In genomic region chr7:113421696-113422330, GRCh38 we compare ENCODE assay signal across 9 cellular contexts.
DNase-seq lines count a peak whose midpoint lies in the region; ATAC-seq and TF ChIP-seq lines count a peak whose summit lies in the region.
"Had no signal": no experiment of that assay in that cellular context is flagged by ENCODE, and none has a peak within 500 bp of the region (broad histone marks: within the 10 kb centered on the region; RNA-seq: fewer than 3 reads in every experiment).

No MANE protein-coding gene starts in this region.

- H3K4me1 ChIP-seq in right cardiac atrium (ENCODE audit: control insufficient read depth, insufficient read depth, low read length) (no peaks in the 10 kb centered on the region), sigmoid colon (no peaks in the 10 kb centered on the region)
- H3K4me1 ChIP-seq: BLaER1 treated with 17β-estradiol and CSF1 and Interleukin-3, amounts not matched to agents 10 nM and 100 nM had no signal

- H3K4me3 Mint-ChIP-seq in T-helper 17 cell: peak overlapping the region; percentile 65

- intact Hi-C loops in right cardiac atrium (cut with DNase I): loop anchor here in 3 of 4 donors (5.0 to 10.0 kb wide), 3 partner anchors 405 to 875 kb away; no protein-coding TSS in a partner anchor
- intact Hi-C loops in sigmoid colon (cut with DNase I): loop anchor here (5.0 to 10.0 kb wide), 2 partner anchors 267 to 405 kb away; no protein-coding TSS in a partner anchor

- no peaks in the 10 kb centered on the region for H3K27me3 Mint-ChIP-seq in T-helper 17 cell

- ATAC-seq in HG02943 (IDR thresholded peaks at IDR 0.05; ENCODE audit: low read depth, unreplicated experiment) (peak; percentile 99), T-helper 17 cell (peak; percentile 98), right cardiac atrium (peak; percentile 86 to 90)

- no peak overlapping the region for H3K27ac Mint-ChIP-seq in T-helper 17 cell

- H3K4me3 ChIP-seq in right cardiac atrium (ENCODE audit: low read length) (no peak overlapping the region), sigmoid colon (no peak overlapping the region)
- H3K4me3 ChIP-seq: BLaER1 treated with 17β-estradiol and CSF1 and Interleukin-3, amounts not matched to agents 10 nM and 100 nM had no signal

- no peaks in the 10 kb centered on the region for H3K27me3 ChIP-seq in right cardiac atrium (ENCODE audit: control insufficient read depth, insufficient read depth)
- no peaks in the 10 kb centered on the region for H3K27me3 ChIP-seq in sigmoid colon
- H3K27me3 ChIP-seq: BLaER1 treated with 17β-estradiol and CSF1 and Interleukin-3, amounts not matched to agents 10 nM and 100 nM had no signal

- H3K4me1 Mint-ChIP-seq in T-helper 17 cell: peaks cover 3% of the 10 kb centered on the region

- H3K27ac ChIP-seq in right cardiac atrium (ENCODE audit: low read length) (no peak overlapping the region), sigmoid colon (no peak overlapping the region)
- H3K27ac ChIP-seq: BLaER1 treated with 17β-estradiol and CSF1 and Interleukin-3, amounts not matched to agents 10 nM and 100 nM had no signal

- TF ChIP-seq CTCF in sigmoid colon (IDR thresholded peaks at IDR 0.05): peak; percentile 61 to 82 (median 80)

- H3K36me3 ChIP-seq in sigmoid colon: no peaks in the 10 kb centered on the region
- H3K36me3 ChIP-seq: BLaER1 treated with 17β-estradiol and CSF1 and Interleukin-3, amounts not matched to agents 10 nM and 100 nM had no signal

- H3K9me3 ChIP-seq in T-helper 17 cell (ENCODE audit: control insufficient read depth, low read length, poor library complexity, severe bottlenecking) (no peaks in the 10 kb centered on the region), right cardiac atrium (ENCODE audit: control insufficient read depth, low read length) (no peaks in the 10 kb centered on the region), sigmoid colon (no peaks in the 10 kb centered on the region)
- H3K9me3 ChIP-seq: BLaER1 treated with 17β-estradiol and CSF1 and Interleukin-3, amounts not matched to agents 10 nM and 100 nM had no signal

- no peaks in the 10 kb centered on the region for H3K36me3 Mint-ChIP-seq in T-helper 17 cell (ENCODE audit: low read depth)

- peak; percentile 65 for DNase-seq in NK-92 treated with Interleukin-12 subunit alpha and Interleukin-12 subunit beta, amount 100 ng/mL, for 24 hours (lab: John Stamatoyannopoulos, UW)
- DNase-seq in NK-92 (lab: John Stamatoyannopoulos, UW; ENCODE audit: unreplicated experiment): no peak
- peak; percentile 85 to 90 for DNase-seq in NCI-H187 (lab: John Stamatoyannopoulos, UW)
- peak; percentile 19 to 60 (median 29) for DNase-seq in T-helper 17 cell
- peak; percentile 87 for DNase-seq in amniotic stem cell (lab: John Stamatoyannopoulos, UW)
- DNase-seq in right cardiac atrium: peak; percentile 76 to 86 (median 76)
- peak; percentile 80 for DNase-seq in sigmoid colon

- no peak for TF ChIP-seq POLR2A in sigmoid colon (IDR thresholded peaks at IDR 0.05)

- WGBS in right cardiac atrium: 25% methylated on average over 4 of the region's 4 CpGs
- 24 to 25% methylated on average over 4 of the region's 4 CpGs for WGBS in sigmoid colon, 2 donors

- no peak for TF ChIP-seq EP300 in sigmoid colon (IDR thresholded peaks at IDR 0.05)
